10 cellular contexts compared by ENCODE assay signal in genomic region chr12:14775652-14776020, GRCh38. TPM values are rescaled to one million over a fixed set of nuclear protein-coding genes. Genes with fewer than 3 reads are reported as not detected.
A peak's percentile ranks its signal among the peaks of the same experiment; 100 is the strongest.
DNase-seq lines count a peak whose midpoint lies in the region; ATAC-seq and TF ChIP-seq lines count a peak whose summit lies in the region.
"Had no signal": no experiment of that assay in that cellular context is flagged by ENCODE, and none has a peak within 500 bp of the region (broad histone marks: within the 10 kb centered on the region; RNA-seq: fewer than 3 reads in every experiment).

No MANE protein-coding gene starts in this region.

- no peaks in the 10 kb centered on the region for H3K9me3 Mint-ChIP-seq in activated naive CD4-positive, alpha-beta T cell treated with anti-CD3 and anti-CD28 coated beads for 36 hours

- H3K4me3 ChIP-seq in adipocyte (ENCODE audit: low read length) (peak overlapping the region; percentile 98), kidney epithelial cell (ENCODE audit: low read depth, low read length) (peak overlapping the region; percentile 93), tibial nerve (peak overlapping the region; percentile 66 to 90 (median 82))

- intact Hi-C loops in activated naive CD4-positive, alpha-beta T cell treated with anti-CD3 and anti-CD28 coated beads for 36 hours (cut with micrococcal nuclease): loop anchor here (1.0 to 5.0 kb wide), 11 partner anchors 28 to 787 kb away; partner anchors contain the start of genes ARHGDIB, C12orf60, RERG and WBP11

- ATAC-seq in HG02610 (IDR thresholded peaks at IDR 0.05; ENCODE audit: unreplicated experiment): no peak
- ATAC-seq in HG03432 (IDR thresholded peaks at IDR 0.05; ENCODE audit: unreplicated experiment): no peak

- WGBS in tibial nerve, 2 donors: 11 to 21% methylated on average over 1 of the region's 1 CpG

- H3K9me3 ChIP-seq in adipocyte (ENCODE audit: control insufficient read depth, low read length) (no peaks in the 10 kb centered on the region), tibial nerve (no peaks in the 10 kb centered on the region)

- H3K4me1 ChIP-seq in adipocyte (ENCODE audit: control insufficient read depth, insufficient read depth, low read length) (peaks cover 34% of the 10 kb centered on the region), tibial nerve (peaks cover 0 to 57% (median 10%) of the 10 kb centered on the region in 4 donors)

- no peak for TF ChIP-seq POLR2A in tibial nerve (IDR thresholded peaks at IDR 0.05)

- TF ChIP-seq CTCF in kidney epithelial cell (IDR thresholded peaks at IDR 0.05; ENCODE audit: insufficient read depth, low read length, poor library complexity, severe bottlenecking) (no peak), tibial nerve (IDR thresholded peaks at IDR 0.05) (no peak)

- no peaks in the 10 kb centered on the region for H3K27me3 ChIP-seq in adipocyte (replicated peaks; ENCODE audit: control insufficient read depth, insufficient read depth, low read length)
- H3K27me3 ChIP-seq in kidney epithelial cell (ENCODE audit: control insufficient read depth, insufficient read depth, low read length): no peaks in the 10 kb centered on the region
- H3K27me3 ChIP-seq in tibial nerve: no peaks in the 10 kb centered on the region

- TF ChIP-seq EP300 in tibial nerve (IDR thresholded peaks at IDR 0.05): no peak

- H3K9ac ChIP-seq in adipocyte (ENCODE audit: low read length): peak overlapping the region; percentile 99

- peaks cover 36% of the 10 kb centered on the region for H3K4me1 Mint-ChIP-seq in activated naive CD4-positive, alpha-beta T cell treated with anti-CD3 and anti-CD28 coated beads for 36 hours (ENCODE audit: low read depth)

- H3K27ac ChIP-seq in tibial nerve: peak overlapping the region; percentile 88 to 99 (median 94)

- H3K36me3 Mint-ChIP-seq in activated naive CD4-positive, alpha-beta T cell treated with anti-CD3 and anti-CD28 coated beads for 36 hours (ENCODE audit: low read depth): peaks cover 3% of the 10 kb centered on the region

- H3K27ac Mint-ChIP-seq in activated naive CD4-positive, alpha-beta T cell treated with anti-CD3 and anti-CD28 coated beads for 36 hours: peak overlapping the region; percentile 94

- CTCF ChIA-PET in activated naive CD4-positive, alpha-beta T cell treated with anti-CD3 and anti-CD28 coated beads for 36 hours (lab: Charles Lee): interaction anchor here (0.8 to 3.6 kb wide), 8 partner anchors 8 to 220 kb away, joined by 3 to 14 read pairs (median 5); partner anchors contain the start of gene C12orf60

- no peaks in the 10 kb centered on the region for H3K36me3 ChIP-seq in adipocyte (ENCODE audit: control insufficient read depth, insufficient read depth, low read length, severe bottlenecking)
- no peaks in the 10 kb centered on the region for H3K36me3 ChIP-seq in kidney epithelial cell (ENCODE audit: control insufficient read depth, insufficient read depth, low read length)
- no peaks in the 10 kb centered on the region for H3K36me3 ChIP-seq in tibial nerve

- H3K27me3 Mint-ChIP-seq in activated naive CD4-positive, alpha-beta T cell treated with anti-CD3 and anti-CD28 coated beads for 36 hours (ENCODE audit: low read depth): no peaks in the 10 kb centered on the region

- no peak for DNase-seq in activated naive CD4-positive, alpha-beta T cell treated with anti-CD3 and anti-CD28 coated beads for 36 hours
- no peak for DNase-seq in activated naive CD4-positive, alpha-beta T cell (lab: John Stamatoyannopoulos, UW)
- DNase-seq in adipocyte (ENCODE audit: low read depth) (peak; percentile 83), kidney epithelial cell (ENCODE audit: low read depth) (no peak), tibial nerve (ENCODE audit: low spot score in 2 of 2) (peak in 1 of 2 donors; percentile 18), NCI-H446 (lab: John Stamatoyannopoulos, UW) (no peak)

- peak overlapping the region; percentile 95 for H3K4me3 Mint-ChIP-seq in activated naive CD4-positive, alpha-beta T cell treated with anti-CD3 and anti-CD28 coated beads for 36 hours

RNA-seq across cellular contexts. Expression of gene WBP11, which starts 27.6 kb away (rescaled TPM):
- total RNA-seq in activated naive CD4-positive, alpha-beta T cell treated with anti-CD3 and anti-CD28 coated beads for 36 hours: 100 to 1,000 TPM; 105 to 115 TPM
- total RNA-seq in kidney epithelial cell: 21.7 and 31.4 TPM in 2 replicates
- total RNA-seq in tibial nerve: 10 to 100 TPM; 11.7 to 22.6 (median 19.2) TPM

RNA-seq across cellular contexts. Expression of gene C12orf60, which starts 27.8 kb away (rescaled TPM):
- total RNA-seq in activated naive CD4-positive, alpha-beta T cell treated with anti-CD3 and anti-CD28 coated beads for 36 hours: 1 to 10 TPM; 2.0 to 3.1 TPM
- total RNA-seq in kidney epithelial cell: 4.7 and 4.9 TPM in 2 replicates
- 1 to 10 TPM in 1 of 4 donors, under 1 TPM in 3; 0.20 to 2.1 (median 0.89) TPM for total RNA-seq in tibial nerve

RNA-seq across cellular contexts. Expression of gene SMCO3, which starts 38.3 kb away (rescaled TPM):
- total RNA-seq in activated naive CD4-positive, alpha-beta T cell treated with anti-CD3 and anti-CD28 coated beads for 36 hours: not detected
- not detected in 2 replicates for total RNA-seq in kidney epithelial cell
- total RNA-seq in tibial nerve: 10 to 100 TPM in 1 of 4 donors, 1 to 10 TPM in 3; 1.2 to 10.5 (median 6.2) TPM
- total RNA-seq: LHCN-M2, temporal lobe had no signal
